ENCODE assay signal across 1 cellular context in the genomic region with DNA sequence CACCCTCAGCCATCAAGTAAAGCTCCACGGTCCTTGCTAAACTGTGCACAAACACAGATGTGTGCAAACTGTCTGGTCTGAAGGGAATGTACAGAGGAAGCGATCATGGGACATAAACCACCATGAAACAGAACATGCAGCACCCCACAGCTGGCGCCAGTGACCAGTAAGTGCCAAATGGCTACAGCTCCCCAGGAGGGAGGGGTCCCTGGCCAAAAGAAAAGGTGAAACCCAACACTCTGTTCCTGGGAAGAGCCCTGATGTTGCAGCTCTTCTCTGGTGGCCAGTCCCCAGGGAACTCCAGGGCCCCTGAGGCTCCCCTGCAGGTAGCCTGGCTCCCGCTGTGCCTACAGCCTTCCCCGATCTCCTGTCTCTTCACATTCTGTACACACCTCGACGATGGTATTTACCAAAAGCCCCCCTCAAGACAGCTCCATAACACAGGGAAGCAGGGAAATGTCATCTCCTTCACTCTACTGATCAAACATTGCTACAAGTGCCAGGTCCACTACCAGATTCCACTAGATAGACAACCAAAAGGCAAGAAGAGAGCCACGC.
TF ChIP-seq lines count a peak whose summit lies in the region.

No MANE protein-coding gene starts in this region.

TF ChIP-seq in HCT116, 20 proteins besides CTCF, POLR2A, EP300 and RAD21 (continued from another document):
- TF ChIP-seq YY1 (IDR thresholded peaks at IDR 0.05; ENCODE audit: extremely low read depth, insufficient replicate concordance, low read depth, low read length) (no peak), CBX3 (IDR thresholded peaks at IDR 0.05; ENCODE audit: low read depth) (no peak), TCF7L2 (IDR thresholded peaks at IDR 0.05; ENCODE audit: borderline replicate concordance, extremely low read depth, insufficient read depth, insufficient read length) (no peak), ELF1 (IDR thresholded peaks at IDR 0.05; ENCODE audit: borderline replicate concordance, low read depth) (no peak), REST (IDR thresholded peaks at IDR 0.05; ENCODE audit: low read depth) (no peak), SIN3A (IDR thresholded peaks at IDR 0.05; ENCODE audit: low read depth) (no peak)
- TF ChIP-seq, protein P1, sequence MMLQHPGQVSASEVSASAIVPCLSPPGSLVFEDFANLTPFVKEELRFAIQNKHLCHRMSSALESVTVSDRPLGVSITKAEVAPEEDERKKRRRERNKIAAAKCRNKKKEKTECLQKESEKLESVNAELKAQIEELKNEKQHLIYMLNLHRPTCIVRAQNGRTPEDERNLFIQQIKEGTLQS (IDR thresholded peaks at IDR 0.05): no peak
- TF ChIP-seq, protein P2, sequence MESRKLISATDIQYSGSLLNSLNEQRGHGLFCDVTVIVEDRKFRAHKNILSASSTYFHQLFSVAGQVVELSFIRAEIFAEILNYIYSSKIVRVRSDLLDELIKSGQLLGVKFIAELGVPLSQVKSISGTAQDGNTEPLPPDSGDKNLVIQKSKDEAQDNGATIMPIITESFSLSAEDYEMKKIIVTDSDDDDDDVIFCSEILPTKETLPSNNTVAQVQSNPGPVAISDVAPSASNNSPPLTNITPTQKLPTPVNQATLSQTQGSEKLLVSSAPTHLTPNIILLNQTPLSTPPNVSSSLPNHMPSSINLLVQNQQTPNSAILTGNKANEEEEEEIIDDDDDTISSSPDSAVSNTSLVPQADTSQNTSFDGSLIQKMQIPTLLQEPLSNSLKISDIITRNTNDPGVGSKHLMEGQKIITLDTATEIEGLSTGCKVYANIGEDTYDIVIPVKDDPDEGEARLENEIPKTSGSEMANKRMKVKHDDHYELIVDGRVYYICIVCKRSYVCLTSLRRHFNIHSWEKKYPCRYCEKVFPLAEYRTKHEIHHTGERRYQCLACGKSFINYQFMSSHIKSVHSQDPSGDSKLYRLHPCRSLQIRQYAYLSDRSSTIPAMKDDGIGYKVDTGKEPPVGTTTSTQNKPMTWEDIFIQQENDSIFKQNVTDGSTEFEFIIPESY (IDR thresholded peaks at IDR 0.05; ENCODE audit: extremely low read depth, insufficient replicate concordance, low read length): no peak
